ENCODE assay signal across 21 cellular contexts in the genomic region with DNA sequence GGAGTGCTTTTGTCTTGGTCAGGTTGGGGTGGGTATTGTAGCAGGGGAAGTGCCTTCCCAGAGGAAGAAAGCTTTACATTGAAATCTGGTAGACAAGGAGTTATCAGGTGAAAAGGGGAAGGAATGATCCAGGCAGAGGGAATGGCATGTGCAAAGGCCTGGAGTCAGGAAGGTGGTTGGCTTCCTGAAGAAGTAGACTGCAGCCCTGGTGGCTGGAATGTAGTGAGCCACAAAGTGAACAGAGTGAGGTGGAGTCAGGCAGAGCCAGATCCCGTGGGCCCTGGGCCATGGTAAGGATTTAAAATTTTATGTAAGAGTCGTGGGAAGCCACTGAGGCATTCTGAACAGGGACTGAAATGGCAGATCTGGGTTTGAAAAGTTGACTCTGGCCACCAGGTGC. TPM values are rescaled to one million over a fixed set of nuclear protein-coding genes. Genes with fewer than 3 reads are reported as not detected.
DNase-seq lines count a peak whose midpoint lies in the region; ATAC-seq and TF ChIP-seq lines count a peak whose summit lies in the region.
"Had no signal": no experiment of that assay in that cellular context is flagged by ENCODE, and none has a peak within 500 bp of the region (broad histone marks: within the 10 kb centered on the region; RNA-seq: fewer than 3 reads in every experiment).

No MANE protein-coding gene starts in this region.

- DNase-seq in left ventricle myocardium inferior (no peak), Right ventricle myocardium superior (no peak), astrocyte of the cerebellum (ENCODE audit: low read depth) (no peak), foreskin fibroblast (no peak), NCI-H748 treated with DMSO at 0.1 percent for 48 hours (lab: John Stamatoyannopoulos, UW) (no peak), ecto neural progenitor cell (ENCODE audit: low spot score) (no peak)
- DNase-seq in stimulated activated effector memory CD8-positive, alpha-beta T cell treated with anti-CD3 and anti-CD28 coated beads, Interleukin-12 subunit alpha, Interleukin-12 subunit beta, amount 100 ng/mL, for 72 hours (ENCODE audit: low spot score in 2 of 2) = no peak
- DNase-seq: activated CD4-positive, alpha-beta T cell treated with anti-CD3 and anti-CD28 coated beads for 48 hours; activated T-cell treated with anti-CD3 and anti-CD28 coated beads for 4 hours; GF-D8; head of caudate nucleus; kidney glomerular epithelial cell; NCI-H1417; occipital lobe; SJCRH30 had no signal

- intact Hi-C loops in left ventricle myocardium inferior (cut with micrococcal nuclease) = no loop called here
- intact Hi-C loops in Right ventricle myocardium superior (cut with DNase I) = no loop called here

- H3K27me3 ChIP-seq in left ventricle myocardium inferior (ENCODE audit: low read depth) = no peaks in the 10 kb centered on the region
- H3K27me3 ChIP-seq: SJCRH30, tibial nerve had no signal

- H3K36me3 Mint-ChIP-seq in stimulated activated effector memory CD8-positive, alpha-beta T cell treated with anti-CD3 and anti-CD28 coated beads, Interleukin-12 subunit alpha, Interleukin-12 subunit beta, amount 100 ng/mL, for 72 hours = no peaks in the 10 kb centered on the region
- H3K36me3 Mint-ChIP-seq: activated naive CD4-positive, alpha-beta T cell treated with anti-CD3 and anti-CD28 coated beads, Interleukin-2, amount 50 U/mL, for 24 hours; stimulated activated memory B cell treated with anti-CD40 and anti-IgM and Interleukin-4, amounts not matched to agents 10 μg/mL and 1 μg/mL and 100 μg/mL, for 72 hours had no signal

- H3K9me3 ChIP-seq in left ventricle myocardium inferior (replicated peaks) = no peaks in the 10 kb centered on the region
- H3K9me3 ChIP-seq: SJCRH30, tibial nerve had no signal

- H3K4me3 ChIP-seq in left ventricle myocardium inferior (no peak overlapping the region), astrocyte of the cerebellum (ENCODE audit: low read depth, low read length) (no peak overlapping the region), foreskin fibroblast (ENCODE audit: low read depth in 1 of 2, low read length in 2 of 2) (no peak overlapping the region)
- H3K4me3 ChIP-seq: SJCRH30, skin epidermis, tibial nerve had no signal

- H3K9me3 Mint-ChIP-seq in stimulated activated effector memory CD8-positive, alpha-beta T cell treated with anti-CD3 and anti-CD28 coated beads, Interleukin-12 subunit alpha, Interleukin-12 subunit beta, amount 100 ng/mL, for 72 hours = no peaks in the 10 kb centered on the region
- H3K9me3 Mint-ChIP-seq: activated naive CD4-positive, alpha-beta T cell treated with anti-CD3 and anti-CD28 coated beads, Interleukin-2, amount 50 U/mL, for 24 hours; stimulated activated memory B cell treated with anti-CD40 and anti-IgM and Interleukin-4, amounts not matched to agents 10 μg/mL and 1 μg/mL and 100 μg/mL, for 72 hours had no signal

- TF ChIP-seq CTCF in left ventricle myocardium inferior (IDR thresholded peaks at IDR 0.05; ENCODE audit: borderline replicate concordance) = peak; percentile 14
- TF ChIP-seq CTCF in astrocyte of the cerebellum (IDR thresholded peaks at IDR 0.05; ENCODE audit: low read depth, low read length, missing control alignments) = peak; percentile 24
- TF ChIP-seq CTCF in foreskin fibroblast (IDR thresholded peaks at IDR 0.05; ENCODE audit: low read depth, low read length) = peak; percentile 19

- H3K27ac ChIP-seq in left ventricle myocardium inferior (replicated peaks) = no peak overlapping the region
- H3K27ac ChIP-seq: HL-60, SJCRH30, skin epidermis, tibial nerve had no signal

- H3K4me1 ChIP-seq in left ventricle myocardium inferior = no peaks in the 10 kb centered on the region
- H3K4me1 ChIP-seq: SJCRH30, tibial nerve had no signal

- in situ Hi-C loops in astrocyte of the cerebellum (cut with HindIII; ENCODE audit: low sequenced_read_pairs) = no loop called here

- no peaks in the 10 kb centered on the region for H3K36me3 ChIP-seq in left ventricle myocardium inferior
- H3K36me3 ChIP-seq: SJCRH30 had no signal

- no peak overlapping the region for H3K4me3 Mint-ChIP-seq in stimulated activated effector memory CD8-positive, alpha-beta T cell treated with anti-CD3 and anti-CD28 coated beads, Interleukin-12 subunit alpha, Interleukin-12 subunit beta, amount 100 ng/mL, for 72 hours
- H3K4me3 Mint-ChIP-seq: activated naive CD4-positive, alpha-beta T cell treated with anti-CD3 and anti-CD28 coated beads, Interleukin-2, amount 50 U/mL, for 24 hours; stimulated activated memory B cell treated with anti-CD40 and anti-IgM and Interleukin-4, amounts not matched to agents 10 μg/mL and 1 μg/mL and 100 μg/mL, for 72 hours had no signal

- peak overlapping the region; percentile 5 for H3K27ac Mint-ChIP-seq in stimulated activated effector memory CD8-positive, alpha-beta T cell treated with anti-CD3 and anti-CD28 coated beads, Interleukin-12 subunit alpha, Interleukin-12 subunit beta, amount 100 ng/mL, for 72 hours
- H3K27ac Mint-ChIP-seq: activated naive CD4-positive, alpha-beta T cell treated with anti-CD3 and anti-CD28 coated beads, Interleukin-2, amount 50 U/mL, for 24 hours had no signal

- ATAC-seq in Right ventricle myocardium superior (ENCODE audit: poor library complexity) = no peak
- no peak for ATAC-seq in stimulated activated effector memory CD8-positive, alpha-beta T cell treated with anti-CD3 and anti-CD28 coated beads, Interleukin-12 subunit alpha, Interleukin-12 subunit beta, amount 100 ng/mL, for 72 hours
- no peak for ATAC-seq in HG03196 (IDR thresholded peaks at IDR 0.05; ENCODE audit: unreplicated experiment)
- ATAC-seq: stimulated activated memory B cell treated with anti-CD40 and anti-IgM and Interleukin-4, amounts not matched to agents 10 μg/mL and 1 μg/mL and 100 μg/mL, for 72 hours had no signal

- H3K4me1 Mint-ChIP-seq in stimulated activated effector memory CD8-positive, alpha-beta T cell treated with anti-CD3 and anti-CD28 coated beads, Interleukin-12 subunit alpha, Interleukin-12 subunit beta, amount 100 ng/mL, for 72 hours = no peaks in the 10 kb centered on the region
- H3K4me1 Mint-ChIP-seq: activated naive CD4-positive, alpha-beta T cell treated with anti-CD3 and anti-CD28 coated beads, Interleukin-2, amount 50 U/mL, for 24 hours had no signal

RNA-seq across cellular contexts. Expression of gene RAB11A, which starts 58.3 kb away (rescaled TPM):
- 146 TPM for total RNA-seq in left ventricle myocardium inferior
- total RNA-seq in Right ventricle myocardium superior = 142 TPM
